ENCODE assay signal across 1 cellular context in the genomic region with DNA sequence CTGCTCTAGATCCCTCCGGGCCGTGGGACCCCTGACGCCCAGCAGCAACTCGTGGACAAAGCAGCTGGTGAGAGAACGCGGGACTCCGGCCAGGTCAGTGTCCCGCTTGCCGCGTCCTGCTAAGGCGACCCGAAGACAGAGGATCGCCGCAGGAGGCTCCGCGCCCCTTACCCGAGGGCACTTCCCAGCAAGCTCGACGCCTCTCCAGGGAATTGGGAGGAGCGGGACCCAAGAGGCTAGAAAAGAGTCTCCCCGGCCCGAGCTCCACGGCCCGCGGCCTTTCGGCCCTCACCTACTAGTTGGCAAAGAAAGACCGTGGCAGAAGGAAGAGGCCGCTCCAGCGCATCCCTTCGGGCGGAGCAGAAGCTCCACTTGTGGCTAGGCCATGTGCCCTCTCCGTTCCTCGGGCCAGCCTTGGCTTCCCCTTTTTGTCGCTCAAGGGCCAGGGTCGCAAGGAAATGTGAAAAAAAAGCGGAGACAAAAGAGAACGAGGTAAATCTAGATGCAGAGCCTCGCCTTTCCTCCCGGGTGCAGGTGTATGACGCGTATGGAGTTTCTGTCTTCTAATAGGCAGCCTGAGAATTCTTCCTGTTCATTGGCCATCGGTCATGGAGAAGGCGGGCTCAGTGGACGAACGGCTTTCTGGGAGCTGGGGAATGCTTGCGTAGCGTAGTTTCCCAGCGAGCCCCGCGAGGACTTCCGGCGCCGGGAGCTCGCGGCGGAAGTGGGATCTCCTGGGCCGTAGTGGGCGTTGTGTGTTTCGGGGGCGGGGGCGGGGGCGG.
TF ChIP-seq lines count a peak whose summit lies in the region.

A gene with protein sequence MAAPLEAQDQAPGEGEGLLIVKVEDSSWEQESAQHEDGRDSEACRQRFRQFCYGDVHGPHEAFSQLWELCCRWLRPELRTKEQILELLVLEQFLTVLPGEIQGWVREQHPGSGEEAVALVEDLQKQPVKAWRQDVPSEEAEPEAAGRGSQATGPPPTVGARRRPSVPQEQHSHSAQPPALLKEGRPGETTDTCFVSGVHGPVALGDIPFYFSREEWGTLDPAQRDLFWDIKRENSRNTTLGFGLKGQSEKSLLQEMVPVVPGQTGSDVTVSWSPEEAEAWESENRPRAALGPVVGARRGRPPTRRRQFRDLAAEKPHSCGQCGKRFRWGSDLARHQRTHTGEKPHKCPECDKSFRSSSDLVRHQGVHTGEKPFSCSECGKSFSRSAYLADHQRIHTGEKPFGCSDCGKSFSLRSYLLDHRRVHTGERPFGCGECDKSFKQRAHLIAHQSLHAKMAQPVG (plus strand): TSS at position 692 of the 782 bp plus-strand sequence. CDS start 2,252 bp downstream, outside the sequence.

TF ChIP-seq in HepG2, 621 proteins besides CTCF, POLR2A, EP300 and RAD21 (continued from another document and continues in another):
- TF ChIP-seq ZBTB20 (CRISPR knock-in tag; IDR thresholded peaks at IDR 0.05; ENCODE audit: borderline replicate concordance, low read depth) (0 out of 2 replicates have a peak, but pooled peaks have one; percentile 22), ZNF44 (CRISPR knock-in tag; IDR thresholded peaks at IDR 0.05) (0 out of 2 replicates have a peak, but pooled peaks have one; percentile 57), ZNF570 (CRISPR knock-in tag; IDR thresholded peaks at IDR 0.05; ENCODE audit: borderline replicate concordance) (no peak), GFI1 (CRISPR knock-in tag; IDR thresholded peaks at IDR 0.05; ENCODE audit: borderline replicate concordance) (0 out of 2 replicates have a peak, but pooled peaks have one; percentile 40), RBM22 (optimal IDR thresholded peaks at IDR 0.05; ENCODE audit: low read length) (no peak), LCORL (IDR thresholded peaks at IDR 0.05) (no peak), LCORL (CRISPR knock-in tag; IDR thresholded peaks at IDR 0.05) (no peak), NAIF1 (CRISPR knock-in tag; IDR thresholded peaks at IDR 0.05; ENCODE audit: borderline replicate concordance) (no peak), HOXA7 (CRISPR knock-in tag; IDR thresholded peaks at IDR 0.05) (no peak), ZNF232 (CRISPR knock-in tag; IDR thresholded peaks at IDR 0.05; ENCODE audit: borderline replicate concordance) (no peak), HMG20B (CRISPR knock-in tag; conservative IDR thresholded peaks at IDR 0.05) (no peak), ZIK1 (CRISPR knock-in tag; IDR thresholded peaks at IDR 0.05; ENCODE audit: borderline replicate concordance, low read depth) (no peak), EZH2 (conservative IDR thresholded peaks at IDR 0.05; ENCODE audit: low read depth, low read length) (no peak), ZNF883 (CRISPR knock-in tag; IDR thresholded peaks at IDR 0.05; ENCODE audit: not compliant biosample characterization) (no peak), NFATC3 (CRISPR knock-in tag; IDR thresholded peaks at IDR 0.05) (no peak), ZNF207 (IDR thresholded peaks at IDR 0.05; ENCODE audit: borderline replicate concordance) (no peak), SIX1 (CRISPR knock-in tag; IDR thresholded peaks at IDR 0.05; ENCODE audit: borderline replicate concordance) (no peak), ARNT (IDR thresholded peaks at IDR 0.05) (no peak), EEA1 (CRISPR knock-in tag; IDR thresholded peaks at IDR 0.05; ENCODE audit: borderline replicate concordance) (no peak), HNF4A (CRISPR knock-in tag; IDR thresholded peaks at IDR 0.05) (no peak), ATM (IDR thresholded peaks at IDR 0.05; ENCODE audit: borderline replicate concordance) (no peak), AKAP8 (CRISPR knock-in tag; IDR thresholded peaks at IDR 0.05) (no peak), PHF8 (CRISPR knock-in tag; IDR thresholded peaks at IDR 0.05) (peak; percentile 95), ZNF276 (CRISPR knock-in tag; IDR thresholded peaks at IDR 0.05; ENCODE audit: low read depth) (no peak), ZNF784 (CRISPR knock-in tag; IDR thresholded peaks at IDR 0.05; ENCODE audit: borderline replicate concordance) (peak; percentile 10; the same call in 1 of the 2 replicates), SRSF1 (optimal IDR thresholded peaks at IDR 0.05; ENCODE audit: low read depth, low read length) (no peak), MEIS2 (CRISPR knock-in tag; IDR thresholded peaks at IDR 0.05) (no peak; the same call in 1 of the 2 replicates), ZNF362 (CRISPR knock-in tag; IDR thresholded peaks at IDR 0.05; ENCODE audit: borderline replicate concordance) (peak; percentile 48; the same call in 1 of the 2 replicates), HMG20A (CRISPR knock-in tag; IDR thresholded peaks at IDR 0.05; ENCODE audit: borderline replicate concordance) (no peak), ZNF30 (CRISPR knock-in tag; IDR thresholded peaks at IDR 0.05) (no peak), GPN1 (CRISPR knock-in tag; IDR thresholded peaks at IDR 0.05; ENCODE audit: borderline replicate concordance) (no peak), RBM39 (IDR thresholded peaks at IDR 0.05; ENCODE audit: low read depth, low read length, poor library complexity, severe bottlenecking) (no peak), ARID3A (IDR thresholded peaks at IDR 0.05; ENCODE audit: low read depth, low read length) (no peak), FOXP1 (IDR thresholded peaks at IDR 0.05) (no peak), FOXP1 (CRISPR knock-in tag; IDR thresholded peaks at IDR 0.05) (no peak)
- TF ChIP-seq, protein P1, sequence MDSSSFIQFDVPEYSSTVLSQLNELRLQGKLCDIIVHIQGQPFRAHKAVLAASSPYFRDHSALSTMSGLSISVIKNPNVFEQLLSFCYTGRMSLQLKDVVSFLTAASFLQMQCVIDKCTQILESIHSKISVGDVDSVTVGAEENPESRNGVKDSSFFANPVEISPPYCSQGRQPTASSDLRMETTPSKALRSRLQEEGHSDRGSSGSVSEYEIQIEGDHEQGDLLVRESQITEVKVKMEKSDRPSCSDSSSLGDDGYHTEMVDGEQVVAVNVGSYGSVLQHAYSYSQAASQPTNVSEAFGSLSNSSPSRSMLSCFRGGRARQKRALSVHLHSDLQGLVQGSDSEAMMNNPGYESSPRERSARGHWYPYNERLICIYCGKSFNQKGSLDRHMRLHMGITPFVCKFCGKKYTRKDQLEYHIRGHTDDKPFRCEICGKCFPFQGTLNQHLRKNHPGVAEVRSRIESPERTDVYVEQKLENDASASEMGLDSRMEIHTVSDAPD (CRISPR knock-in tag; IDR thresholded peaks at IDR 0.05), result no peak
- TF ChIP-seq, protein P2, sequence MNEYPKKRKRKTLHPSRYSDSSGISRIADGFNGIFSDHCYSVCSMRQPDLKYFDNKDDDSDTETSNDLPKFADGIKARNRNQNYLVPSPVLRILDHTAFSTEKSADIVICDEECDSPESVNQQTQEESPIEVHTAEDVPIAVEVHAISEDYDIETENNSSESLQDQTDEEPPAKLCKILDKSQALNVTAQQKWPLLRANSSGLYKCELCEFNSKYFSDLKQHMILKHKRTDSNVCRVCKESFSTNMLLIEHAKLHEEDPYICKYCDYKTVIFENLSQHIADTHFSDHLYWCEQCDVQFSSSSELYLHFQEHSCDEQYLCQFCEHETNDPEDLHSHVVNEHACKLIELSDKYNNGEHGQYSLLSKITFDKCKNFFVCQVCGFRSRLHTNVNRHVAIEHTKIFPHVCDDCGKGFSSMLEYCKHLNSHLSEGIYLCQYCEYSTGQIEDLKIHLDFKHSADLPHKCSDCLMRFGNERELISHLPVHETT (CRISPR knock-in tag; conservative IDR thresholded peaks at IDR 0.05), result no peak; the same call in 1 of the 2 replicates
- TF ChIP-seq, protein P3, sequence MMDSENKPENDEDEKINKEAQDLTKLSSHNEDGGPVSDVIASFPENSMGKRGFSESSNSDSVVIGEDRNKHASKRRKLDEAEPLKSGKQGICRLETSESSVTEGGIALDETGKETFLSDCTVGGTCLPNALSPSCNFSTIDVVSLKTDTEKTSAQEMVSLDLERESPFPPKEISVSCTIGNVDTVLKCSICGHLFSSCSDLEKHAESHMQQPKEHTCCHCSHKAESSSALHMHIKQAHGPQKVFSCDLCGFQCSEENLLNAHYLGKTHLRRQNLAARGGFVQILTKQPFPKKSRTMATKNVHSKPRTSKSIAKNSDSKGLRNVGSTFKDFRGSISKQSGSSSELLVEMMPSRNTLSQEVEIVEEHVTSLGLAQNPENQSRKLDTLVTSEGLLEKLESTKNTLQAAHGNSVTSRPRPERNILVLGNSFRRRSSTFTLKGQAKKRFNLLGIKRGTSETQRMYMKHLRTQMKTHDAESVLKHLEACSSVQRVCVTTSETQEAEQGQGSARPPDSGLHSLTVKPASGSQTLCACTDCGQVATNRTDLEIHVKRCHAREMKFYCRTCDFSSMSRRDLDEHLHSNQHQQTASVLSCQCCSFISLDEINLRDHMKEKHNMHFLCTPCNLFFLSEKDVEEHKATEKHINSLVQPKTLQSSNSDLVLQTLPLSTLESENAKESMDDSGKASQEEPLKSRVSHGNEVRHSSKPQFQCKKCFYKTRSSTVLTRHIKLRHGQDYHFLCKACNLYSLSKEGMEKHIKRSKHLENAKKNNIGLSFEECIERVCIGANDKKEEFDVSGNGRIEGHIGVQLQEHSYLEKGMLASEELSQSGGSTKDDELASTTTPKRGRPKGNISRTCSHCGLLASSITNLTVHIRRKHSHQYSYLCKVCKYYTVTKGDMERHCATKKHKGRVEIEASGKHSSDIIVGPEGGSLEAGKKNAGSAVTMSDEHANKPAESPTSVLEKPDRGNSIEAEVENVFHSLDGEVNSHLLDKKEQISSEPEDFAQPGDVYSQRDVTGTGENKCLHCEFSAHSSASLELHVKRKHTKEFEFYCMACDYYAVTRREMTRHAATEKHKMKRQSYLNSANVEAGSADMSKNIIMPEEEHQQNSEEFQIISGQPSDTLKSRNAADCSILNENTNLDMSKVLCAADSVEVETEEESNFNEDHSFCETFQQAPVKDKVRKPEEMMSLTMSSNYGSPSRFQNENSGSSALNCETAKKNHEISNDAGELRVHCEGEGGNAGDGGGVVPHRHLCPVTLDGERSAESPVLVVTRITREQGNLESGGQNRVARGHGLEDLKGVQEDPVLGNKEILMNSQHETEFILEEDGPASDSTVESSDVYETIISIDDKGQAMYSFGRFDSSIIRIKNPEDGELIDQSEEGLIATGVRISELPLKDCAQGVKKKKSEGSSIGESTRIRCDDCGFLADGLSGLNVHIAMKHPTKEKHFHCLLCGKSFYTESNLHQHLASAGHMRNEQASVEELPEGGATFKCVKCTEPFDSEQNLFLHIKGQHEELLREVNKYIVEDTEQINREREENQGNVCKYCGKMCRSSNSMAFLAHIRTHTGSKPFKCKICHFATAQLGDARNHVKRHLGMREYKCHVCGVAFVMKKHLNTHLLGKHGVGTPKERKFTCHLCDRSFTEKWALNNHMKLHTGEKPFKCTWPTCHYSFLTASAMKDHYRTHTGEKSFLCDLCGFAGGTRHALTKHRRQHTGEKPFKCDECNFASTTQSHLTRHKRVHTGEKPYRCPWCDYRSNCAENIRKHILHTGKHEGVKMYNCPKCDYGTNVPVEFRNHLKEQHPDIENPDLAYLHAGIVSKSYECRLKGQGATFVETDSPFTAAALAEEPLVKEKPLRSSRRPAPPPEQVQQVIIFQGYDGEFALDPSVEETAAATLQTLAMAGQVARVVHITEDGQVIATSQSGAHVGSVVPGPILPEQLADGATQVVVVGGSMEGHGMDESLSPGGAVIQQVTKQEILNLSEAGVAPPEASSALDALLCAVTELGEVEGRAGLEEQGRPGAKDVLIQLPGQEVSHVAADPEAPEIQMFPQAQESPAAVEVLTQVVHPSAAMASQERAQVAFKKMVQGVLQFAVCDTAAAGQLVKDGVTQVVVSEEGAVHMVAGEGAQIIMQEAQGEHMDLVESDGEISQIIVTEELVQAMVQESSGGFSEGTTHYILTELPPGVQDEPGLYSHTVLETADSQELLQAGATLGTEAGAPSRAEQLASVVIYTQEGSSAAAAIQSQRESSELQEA (CRISPR knock-in tag; IDR thresholded peaks at IDR 0.05; ENCODE audit: not compliant biosample characterization), result no peak
- TF ChIP-seq, protein P4, sequence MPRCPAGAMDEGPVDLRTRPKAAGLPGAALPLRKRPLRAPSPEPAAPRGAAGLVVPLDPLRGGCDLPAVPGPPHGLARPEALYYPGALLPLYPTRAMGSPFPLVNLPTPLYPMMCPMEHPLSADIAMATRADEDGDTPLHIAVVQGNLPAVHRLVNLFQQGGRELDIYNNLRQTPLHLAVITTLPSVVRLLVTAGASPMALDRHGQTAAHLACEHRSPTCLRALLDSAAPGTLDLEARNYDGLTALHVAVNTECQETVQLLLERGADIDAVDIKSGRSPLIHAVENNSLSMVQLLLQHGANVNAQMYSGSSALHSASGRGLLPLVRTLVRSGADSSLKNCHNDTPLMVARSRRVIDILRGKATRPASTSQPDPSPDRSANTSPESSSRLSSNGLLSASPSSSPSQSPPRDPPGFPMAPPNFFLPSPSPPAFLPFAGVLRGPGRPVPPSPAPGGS (CRISPR knock-in tag; IDR thresholded peaks at IDR 0.05), result no peak
